In genomic region chr12:57241556-57242310, GRCh38 we compare ENCODE assay signal across 9 cellular contexts. TPM values are rescaled to one million over a fixed set of nuclear protein-coding genes. Genes with fewer than 3 reads are reported as not detected.
DNase-seq lines count a peak whose midpoint lies in the region; ATAC-seq, FAIRE-seq and TF ChIP-seq lines count a peak whose summit lies in the region.
"Had no signal": no experiment of that assay in that cellular context is flagged by ENCODE, and none has a peak within 500 bp of the region (broad histone marks: within the 10 kb centered on the region; RNA-seq: fewer than 3 reads in every experiment).

No MANE protein-coding gene starts in this region.

- DNase-seq in activated CD4-positive, alpha-beta T cell treated with anti-CD3 and anti-CD28 coated beads for 36 hours: no peak
- no peak for DNase-seq in activated CD4-positive, alpha-beta T cell treated with anti-CD3 and anti-CD28 coated beads for 48 hours
- DNase-seq in NCI-H82 (lab: John Stamatoyannopoulos, UW) (peak; percentile 96), H1 (ENCODE audit: low read depth in 1 of 2, low spot score in 2 of 2) (no peak), smooth muscle cell (lab: John Stamatoyannopoulos, UW; ENCODE audit: unreplicated experiment) (no peak), H4 (ENCODE audit: low spot score) (no peak)

- H3K27ac Mint-ChIP-seq in activated CD4-positive, alpha-beta T cell treated with anti-CD3 and anti-CD28 coated beads for 36 hours: no peak overlapping the region

- POLR2A ChIA-PET in activated CD4-positive, alpha-beta T cell treated with anti-CD3 and anti-CD28 coated beads for 36 hours (lab: Charles Lee): interaction anchor here (0.9 to 3.0 kb wide), 3 partner anchors 12 to 15 kb away, joined by 3 to 17 read pairs (median 5); partner anchors contain the start of gene SHMT2
- POLR2A ChIA-PET in H1 (lab: Charles Lee; ENCODE audit: partially characterized antibody): interaction anchor here (0.6 to 23.7 kb wide), 17 partner anchors 8 to 278 kb away, joined by 3 to 852 read pairs (median 4); partner anchors contain the start of genes INHBE, LRP1, NXPH4 and SHMT2

- H3K79me1 ChIP-seq in H1 (ENCODE audit: low read depth, low read length): no peaks in the 10 kb centered on the region

- no peak overlapping the region for H3K4ac ChIP-seq in H1 (replicated peaks; ENCODE audit: insufficient read length, low read depth, low read length)

- H3K23me2 ChIP-seq in H1 (ENCODE audit: low read depth, low read length): peaks cover 27% of the 10 kb centered on the region

- H2AK5ac ChIP-seq in H1 (ENCODE audit: low read depth, low read length): no peak overlapping the region; the same call in 1 of the 2 replicates

- ATAC-seq in activated CD4-positive, alpha-beta T cell treated with anti-CD3 and anti-CD28 coated beads for 36 hours: no peak
- no peak for ATAC-seq in GM21825 (IDR thresholded peaks at IDR 0.05; ENCODE audit: unreplicated experiment)
- no peak for ATAC-seq in gastroesophageal sphincter

- H4K20me1 ChIP-seq in H1 (replicated peaks in 1 of 2; ENCODE audit: control insufficient read depth in 1 of 2, insufficient read depth in 2 of 2, low read length in 2 of 2): peaks cover 9 to 11% of the 10 kb centered on the region in 2 experiments
- peaks cover 39% of the 10 kb centered on the region for H4K20me1 ChIP-seq in smooth muscle cell (ENCODE audit: low read depth)

- peaks cover 42% of the 10 kb centered on the region for H3K27me3 Mint-ChIP-seq in activated CD4-positive, alpha-beta T cell treated with anti-CD3 and anti-CD28 coated beads for 36 hours

- no peak overlapping the region for H3K56ac ChIP-seq in H1 (replicated peaks; ENCODE audit: insufficient read length, low read depth, low read length)

- H3K27me3 ChIP-seq in H1 (replicated peaks in 1 of 4; ENCODE audit: control insufficient read depth in 3 of 4, extremely low read depth in 1 of 4, insufficient read depth in 3 of 4, low read length in 3 of 4) (peaks cover 52 to 71% (median 65%) of the 10 kb centered on the region in 4 experiments), smooth muscle cell (ENCODE audit: low read depth) (peaks cover 18% of the 10 kb centered on the region), gastroesophageal sphincter (peaks cover 94% of the 10 kb centered on the region)

- H2BK20ac ChIP-seq in H1 (ENCODE audit: low read length): no peak overlapping the region

- peak overlapping the region; percentile 22 for H3K4me3 Mint-ChIP-seq in activated CD4-positive, alpha-beta T cell treated with anti-CD3 and anti-CD28 coated beads for 36 hours

- no peak for FAIRE-seq in H1 (lab: Jason Lieb, UNC)
- FAIRE-seq: endometrium had no signal

- no peaks in the 10 kb centered on the region for H3K9me3 ChIP-seq in H1 (ENCODE audit: insufficient read depth in 2 of 2, low read depth in 1 of 2, low read length in 1 of 2)
- H3K9me3 ChIP-seq in smooth muscle cell (replicated peaks; ENCODE audit: low read depth): no peaks in the 10 kb centered on the region
- no peaks in the 10 kb centered on the region for H3K9me3 ChIP-seq in gastroesophageal sphincter

- H4K5ac ChIP-seq in H1 (ENCODE audit: insufficient read length, low read depth, low read length): no peak overlapping the region

- H3K4me1 ChIP-seq in H1 (replicated peaks in 1 of 4; ENCODE audit: control insufficient read depth in 3 of 4, insufficient read depth in 4 of 4, low read length in 3 of 4) (peaks cover 8 to 53% (median 32%) of the 10 kb centered on the region in 4 experiments), smooth muscle cell (ENCODE audit: low read depth) (peaks cover 29% of the 10 kb centered on the region), gastroesophageal sphincter (peaks cover 2 to 75% (median 59%) of the 10 kb centered on the region in 3 donors)

- TF ChIP-seq EP300 in H1 (IDR thresholded peaks at IDR 0.05; ENCODE audit: borderline replicate concordance in 1 of 2, low read depth in 2 of 2, low read length in 2 of 2): no peak
- no peak for TF ChIP-seq EP300 in gastroesophageal sphincter (IDR thresholded peaks at IDR 0.05)

- H3K27ac ChIP-seq in H1 (ENCODE audit: low read depth, low read length): no peak overlapping the region
- H3K27ac ChIP-seq in smooth muscle cell (ENCODE audit: low read depth): no peak overlapping the region
- H3K27ac ChIP-seq in gastroesophageal sphincter: no peak overlapping the region

- H3K4me2 ChIP-seq in H1 (ENCODE audit: insufficient read depth in 1 of 2, low read depth in 2 of 2, low read length in 2 of 2): peak overlapping the region; percentile 89 to 91
- H3K4me2 ChIP-seq in smooth muscle cell: peak overlapping the region; percentile 99

- no peak overlapping the region for H2AFZ ChIP-seq in H1 (ENCODE audit: low read length)
- no peak overlapping the region for H2AFZ ChIP-seq in smooth muscle cell (ENCODE audit: low read depth)

- H3K4me3 ChIP-seq in H1 (ENCODE audit: extremely low read depth in 1 of 4, insufficient read depth in 2 of 4, low read depth in 3 of 4, low read length in 4 of 4): peak overlapping the region in 2 of 4 experiments; percentile 1 to 67; a peak in 2 of 8 replicates
- peak overlapping the region; percentile 80 for H3K4me3 ChIP-seq in smooth muscle cell
- no peak overlapping the region for H3K4me3 ChIP-seq in gastroesophageal sphincter

- H3F3A ChIP-seq in smooth muscle cell (ENCODE audit: low read depth): peaks cover 10% of the 10 kb centered on the region

- 10% methylated on average over 37 of the region's 37 CpGs; no CpG with 5 or more reads in 1 of the 2 experiments for WGBS in H1 (ENCODE audit: extremely low coverage in 1 of 2, insufficient coverage in 1 of 2, insufficient read length in 1 of 2, insufficient replicate concordance in 2 of 2, low coverage in 1 of 2, low lambda C conversion rate in 2 of 2, missing lambda C conversion rate in 1 of 2), 2 experiments
- 18% methylated on average over 36 of the region's 37 CpGs for WGBS in smooth muscle cell (ENCODE audit: low lambda C conversion rate)
- WGBS in gastroesophageal sphincter (ENCODE audit: low coverage in 1 of 2), 2 donors: 0 to 4% methylated on average over 2 to 9 of the region's 37 CpGs

- H4K8ac ChIP-seq in H1 (ENCODE audit: extremely low read depth, insufficient read depth, low read length): no peak overlapping the region

- H3K36me3 ChIP-seq in H1 (ENCODE audit: control insufficient read depth in 2 of 4, insufficient read depth in 4 of 4, low read length in 3 of 4) (no peaks in the 10 kb centered on the region), smooth muscle cell (ENCODE audit: low read depth) (no peaks in the 10 kb centered on the region), gastroesophageal sphincter (no peaks in the 10 kb centered on the region)

- H2BK120ac ChIP-seq in H1 (replicated peaks; ENCODE audit: low read depth, low read length): no peak overlapping the region

- H2BK5ac ChIP-seq in H1 (ENCODE audit: low read depth, low read length): no peak overlapping the region

- no peak for TF ChIP-seq RAD21 in H1 (IDR thresholded peaks at IDR 0.05 in 1 of 2, conservative IDR thresholded peaks at IDR 0.05 in 1 of 2; ENCODE audit: low read depth in 2 of 2, low read length in 2 of 2)

- TF ChIP-seq POLR2A in H1 (IDR thresholded peaks at IDR 0.05; ENCODE audit: control extremely low read depth in 1 of 2, low read depth in 2 of 2, low read length in 2 of 2) (no peak), gastroesophageal sphincter (IDR thresholded peaks at IDR 0.05) (no peak)

- no peak overlapping the region for H3K23ac ChIP-seq in H1 (ENCODE audit: insufficient read length)

- H4K91ac ChIP-seq in H1 (replicated peaks; ENCODE audit: insufficient read length, low read length): no peak overlapping the region

- TF ChIP-seq CTCF in H1 (IDR thresholded peaks at IDR 0.05; ENCODE audit: control extremely low read depth in 1 of 3, insufficient read depth in 1 of 3, low read depth in 1 of 3, low read length in 3 of 3) (no peak), smooth muscle cell (IDR thresholded peaks at IDR 0.05; ENCODE audit: borderline replicate concordance, insufficient read depth, poor library complexity, severe bottlenecking) (no peak), gastroesophageal sphincter (IDR thresholded peaks at IDR 0.05) (no peak)

- H3K79me2 ChIP-seq in H1 (ENCODE audit: control insufficient read depth in 1 of 2, insufficient read depth in 2 of 2, low read length in 2 of 2): no peaks in the 10 kb centered on the region
- H3K79me2 ChIP-seq in smooth muscle cell (ENCODE audit: low read depth): no peaks in the 10 kb centered on the region

- H3K14ac ChIP-seq in H1 (ENCODE audit: insufficient read length): no peak overlapping the region

- peak overlapping the region; percentile 16; the same call in 1 of the 2 replicates for H2BK15ac ChIP-seq in H1 (ENCODE audit: low read length)

- H3K18ac ChIP-seq in H1 (ENCODE audit: extremely low read depth, low read length): no peak overlapping the region

- CTCF ChIA-PET in activated CD4-positive, alpha-beta T cell treated with anti-CD3 and anti-CD28 coated beads for 36 hours (lab: Charles Lee): interaction anchor here (0.7 to 9.9 kb wide), 17 partner anchors 8 to 401 kb away, joined by 3 to 282 read pairs (median 5); partner anchors contain the start of genes NXPH4, SHMT2, STAC3 and STAT6
- CTCF ChIA-PET in H1 (lab: Charles Lee; ENCODE audit: partially characterized antibody): interaction anchor here (0.9 to 27.9 kb wide), 13 partner anchors 9 to 239 kb away, joined by 3 to 726 read pairs (median 9); partner anchors contain the start of genes GLI1, INHBE, NXPH4 and SHMT2

- H3K9me3 Mint-ChIP-seq in activated CD4-positive, alpha-beta T cell treated with anti-CD3 and anti-CD28 coated beads for 36 hours (ENCODE audit: low read depth): no peaks in the 10 kb centered on the region

- H3K36me3 Mint-ChIP-seq in activated CD4-positive, alpha-beta T cell treated with anti-CD3 and anti-CD28 coated beads for 36 hours (ENCODE audit: low read depth): no peaks in the 10 kb centered on the region

- H3K4me1 Mint-ChIP-seq in activated CD4-positive, alpha-beta T cell treated with anti-CD3 and anti-CD28 coated beads for 36 hours: peaks cover 59% of the 10 kb centered on the region

- H3K9ac ChIP-seq in H1 (replicated peaks in 1 of 4; ENCODE audit: extremely low read depth in 1 of 4, low read depth in 3 of 4, low read length in 3 of 4) (no peak overlapping the region), smooth muscle cell (ENCODE audit: low read depth) (no peak overlapping the region)

- H2BK12ac ChIP-seq in H1 (ENCODE audit: low read depth, low read length): 0 out of 2 replicates have a peak overlapping the region, but pooled peaks have one; percentile 39

- intact Hi-C loops in activated CD4-positive, alpha-beta T cell treated with anti-CD3 and anti-CD28 coated beads for 36 hours (cut with DNase I, micrococcal nuclease): loop anchor here in 1 of 2 experiments (2.0 to 5.0 kb wide), 4 partner anchors 59 to 489 kb away; partner anchors contain the start of genes PRIM1, STAT6 and ZBTB39

RNA-seq across cellular contexts. Expression of gene STAC3, which starts 9.3 kb away (rescaled TPM):
- 1 to 10 TPM; 2.5 to 2.8 TPM for total RNA-seq in activated CD4-positive, alpha-beta T cell treated with anti-CD3 and anti-CD28 coated beads for 36 hours
- total RNA-seq in H1 (2021; fragmentation: NEBNext Ultra II Directional; extraction: Animal tissue kit (Norgen Biotek cat#: 25700)): 1.3 and 1.9 TPM in 2 replicates
- polyA plus RNA-seq in H1 (2011; rRNA removed): 0.70 and 0.77 TPM in 2 replicates
- polyA plus RNA-seq in H1 (2011; cell fraction: cytosol; rRNA removed): 1.9 TPM
- polyA plus RNA-seq in H1 (2011; cell fraction: nucleus; rRNA removed): 3.4 TPM
- polyA plus RNA-seq in H1 (2012, experiment 1 of 2): 1.6 to 2.9 TPM (median 2.3 TPM) in 4 replicates
- polyA plus RNA-seq in H1 (2012, experiment 2 of 2): 0.72 TPM
- 0.79 TPM for polyA plus RNA-seq in H1 (2013, experiment 1 of 2)
- polyA plus RNA-seq in H1 (2013, experiment 2 of 2): 0.81 TPM
- polyA minus RNA-seq in H1 (2011; rRNA and poly(A)+ RNA removed): 0.71 and 0.98 TPM in 2 replicates
- 2.1 TPM for polyA minus RNA-seq in H1 (2011; cell fraction: cytosol; rRNA and poly(A)+ RNA removed)
- polyA minus RNA-seq in H1 (2011; cell fraction: nucleus; rRNA and poly(A)+ RNA removed): 2.4 TPM
- total RNA-seq in smooth muscle cell: 1.4 TPM in 1 of 2 replicates, not detected in the other
- not detected in 2 replicates for polyA plus RNA-seq in smooth muscle cell
- not detected in 2 replicates for total RNA-seq in H4 (2014; rRNA removed; shearing (Covaris generic))
- under 1 TPM in 3 of 4 donors, not detected in 1; 0.32 to 0.94 (median 0.35) TPM for total RNA-seq in gastroesophageal sphincter

RNA-seq across cellular contexts. Expression of gene SHMT2, which starts 12.2 kb away (rescaled TPM):
- total RNA-seq in activated CD4-positive, alpha-beta T cell treated with anti-CD3 and anti-CD28 coated beads for 36 hours: 100 to 1,000 TPM; 436 to 487 TPM
- 274 and 283 TPM in 2 replicates for total RNA-seq in H1 (2021; fragmentation: NEBNext Ultra II Directional; extraction: Animal tissue kit (Norgen Biotek cat#: 25700))
- polyA plus RNA-seq in H1 (2011; rRNA removed): 520 and 847 TPM in 2 replicates
- polyA plus RNA-seq in H1 (2011; cell fraction: cytosol; rRNA removed): 535 TPM
- 681 TPM for polyA plus RNA-seq in H1 (2011; cell fraction: nucleus; rRNA removed)
- 231 to 352 TPM (median 336 TPM) in 4 replicates for polyA plus RNA-seq in H1 (2012, experiment 1 of 2)
- polyA plus RNA-seq in H1 (2012, experiment 2 of 2): 385 TPM
- 209 TPM for polyA plus RNA-seq in H1 (2013, experiment 1 of 2)
- polyA plus RNA-seq in H1 (2013, experiment 2 of 2): 189 TPM
- 316 and 343 TPM in 2 replicates for polyA minus RNA-seq in H1 (2011; rRNA and poly(A)+ RNA removed)
- polyA minus RNA-seq in H1 (2011; cell fraction: cytosol; rRNA and poly(A)+ RNA removed): 236 TPM
- polyA minus RNA-seq in H1 (2011; cell fraction: nucleus; rRNA and poly(A)+ RNA removed): 206 TPM
- 82.1 and 117 TPM in 2 replicates for total RNA-seq in smooth muscle cell
- 107 TPM in 2 replicates for polyA plus RNA-seq in smooth muscle cell
- total RNA-seq in H4 (2014; rRNA removed; shearing (Covaris generic)): 250 and 269 TPM in 2 replicates
- 10 to 100 TPM; 20.5 to 42.4 (median 34.4) TPM for total RNA-seq in gastroesophageal sphincter

RNA-seq across cellular contexts. Expression of gene NXPH4, which starts 25.1 kb away (rescaled TPM):
- total RNA-seq in activated CD4-positive, alpha-beta T cell treated with anti-CD3 and anti-CD28 coated beads for 36 hours: under 1 TPM; 0.41 to 0.51 TPM
- total RNA-seq in H1 (2021; fragmentation: NEBNext Ultra II Directional; extraction: Animal tissue kit (Norgen Biotek cat#: 25700)): 1.7 and 1.8 TPM in 2 replicates
- polyA plus RNA-seq in H1 (2011; rRNA removed) (0.92 and 1.4 TPM in 2 replicates), smooth muscle cell (8.5 and 10.7 TPM in 2 replicates)
- polyA plus RNA-seq in H1 (2011; cell fraction: cytosol; rRNA removed): 0.48 TPM
- polyA plus RNA-seq in H1 (2011; cell fraction: nucleus; rRNA removed): 1.7 TPM
- 1.7 to 3.4 TPM (median 2.3 TPM) in 4 replicates for polyA plus RNA-seq in H1 (2012, experiment 1 of 2)
- 1.5 TPM for polyA plus RNA-seq in H1 (2012, experiment 2 of 2)
- polyA plus RNA-seq in H1 (2013, experiment 1 of 2): 3.2 TPM
- polyA plus RNA-seq in H1 (2013, experiment 2 of 2): 3.0 TPM
- 0.59 and 0.63 TPM in 2 replicates for polyA minus RNA-seq in H1 (2011; rRNA and poly(A)+ RNA removed)
- 1.3 TPM for polyA minus RNA-seq in H1 (2011; cell fraction: cytosol; rRNA and poly(A)+ RNA removed)
- 1.00 TPM for polyA minus RNA-seq in H1 (2011; cell fraction: nucleus; rRNA and poly(A)+ RNA removed)
- total RNA-seq in smooth muscle cell (1.6 and 3.9 TPM in 2 replicates), gastroesophageal sphincter (1 to 10 TPM in 1 of 4 donors, not detected in 3; 1.1 TPM)
- 5.6 and 10.7 TPM in 2 replicates for total RNA-seq in H4 (2014; rRNA removed; shearing (Covaris generic))
